13 cellular contexts compared by ENCODE assay signal in the genomic region with DNA sequence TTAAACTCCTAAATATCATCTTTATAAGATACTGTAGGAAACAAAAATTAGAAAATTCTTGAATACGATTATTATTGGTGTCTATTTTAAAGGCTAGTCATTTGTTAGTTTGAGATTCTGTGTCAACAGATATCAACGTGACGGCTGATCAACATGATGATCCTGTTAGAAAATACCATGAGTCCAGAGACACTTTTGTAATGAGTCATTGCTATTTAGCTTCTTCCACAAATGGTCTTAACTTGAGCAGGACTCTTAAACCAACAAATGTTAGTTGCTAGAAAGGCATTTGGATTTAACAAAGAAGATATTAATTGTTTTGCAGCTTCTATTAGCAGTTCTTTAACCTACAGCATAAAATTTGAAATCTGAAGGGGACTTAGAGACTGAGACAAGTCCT.
DNase-seq lines count a peak whose midpoint lies in the region; ATAC-seq and TF ChIP-seq lines count a peak whose summit lies in the region.
"Had no signal": no experiment of that assay in that cellular context is flagged by ENCODE, and none has a peak within 500 bp of the region (broad histone marks: within the 10 kb centered on the region; RNA-seq: fewer than 3 reads in every experiment).

No MANE protein-coding gene starts in this region.

- H3K27me3 ChIP-seq in fibroblast of lung (ENCODE audit: control insufficient read depth, insufficient read depth, low read length), result no peaks in the 10 kb centered on the region
- H3K27me3 ChIP-seq in transverse colon, result no peaks in the 10 kb centered on the region
- H3K27me3 ChIP-seq: pancreas had no signal

- H3K79me2 ChIP-seq in fibroblast of lung (ENCODE audit: control insufficient read depth, insufficient read depth, low read length), result no peaks in the 10 kb centered on the region

- CTCF ChIA-PET in RWPE1 (lab: Yijun Ruan, JAX), result interaction anchor here (0.6 to 0.7 kb wide), 3 partner anchors 118 to 236 kb away, joined by 3 to 4 read pairs (median 3); no protein-coding TSS in a partner anchor

- H3K27ac ChIP-seq in RWPE1, result no peak overlapping the region
- no peak overlapping the region for H3K27ac ChIP-seq in fibroblast of lung (ENCODE audit: insufficient read depth, low read length)
- H3K27ac ChIP-seq in transverse colon, result peak overlapping the region in 1 of 4 donors; percentile 38
- H3K27ac ChIP-seq: pancreas had no signal

- H3K9me3 ChIP-seq in fibroblast of lung (ENCODE audit: control insufficient read depth, insufficient read depth, low read depth, low read length) (no peaks in the 10 kb centered on the region), mucosa of descending colon (no peaks in the 10 kb centered on the region), transverse colon (no peaks in the 10 kb centered on the region)
- H3K9me3 ChIP-seq: pancreas had no signal

- no peak for TF ChIP-seq EP300 in transverse colon (IDR thresholded peaks at IDR 0.05; ENCODE audit: low read depth)

- DNase-seq in GM04504 (ENCODE audit: low read depth) (peak; percentile 52), RWPE1 (ENCODE audit: low spot score) (peak; percentile 69), fibroblast of lung (ENCODE audit: low read depth in 2 of 2) (peak; percentile 66 to 96), renal cortical epithelial cell (ENCODE audit: low read depth) (peak; percentile 96), mucosa of descending colon (no peak), transverse colon (no peak)
- DNase-seq in stimulated activated naive CD8-positive, alpha-beta T cell treated with anti-CD3 and anti-CD28 coated beads, Interleukin-15, Interleukin-2, amounts not matched to agents 100 U/mL and 50 U/mL, for 24 hours, result no peak
- DNase-seq: activated CD4-positive, alpha-beta T cell treated with anti-CD3 and anti-CD28 coated beads, Interleukin-2, amount 50 U/mL, for 1 hour; activated naive CD4-positive, alpha-beta T cell treated with anti-CD3 and anti-CD28 coated beads, Interleukin-2, amount 50 U/mL, for 16 hours; effector CD8-positive, alpha-beta T cell; islet precursor cell; pancreas had no signal

- H3K36me3 ChIP-seq in fibroblast of lung (ENCODE audit: control insufficient read depth, insufficient read depth, low read length), result no peaks in the 10 kb centered on the region
- no peaks in the 10 kb centered on the region for H3K36me3 ChIP-seq in mucosa of descending colon (ENCODE audit: low read depth)
- H3K36me3 ChIP-seq in transverse colon, result no peaks in the 10 kb centered on the region
- H3K36me3 ChIP-seq: pancreas had no signal

- POLR2A ChIA-PET in RWPE1 (lab: Yijun Ruan, JAX; ENCODE audit: low non-redundant PET), result no interaction called here

- WGBS in transverse colon (ENCODE audit: low coverage in 1 of 2), 2 donors, result 53 to 63% methylated on average over 1 to 3 of the region's 3 CpGs

- no peak overlapping the region for H3K9ac ChIP-seq in fibroblast of lung (ENCODE audit: insufficient read depth, low read length)

- no peaks in the 10 kb centered on the region for H4K20me1 ChIP-seq in fibroblast of lung (ENCODE audit: control insufficient read depth, extremely low read depth, insufficient read depth, low read length)

- in situ Hi-C loops in transverse colon (cut with MboI; ENCODE audit: low pct_ligation_motif_present in 1 of 4, low pct_unique_long_range_greater_than_20kb in 1 of 4, low sequenced_read_pairs in 3 of 4), result no loop called here

- intact Hi-C loops in mucosa of descending colon (cut with DNase I, micrococcal nuclease) (no loop called here), transverse colon (cut with DNase I; ENCODE audit: low total_unique reads) (no loop called here)

- no peak overlapping the region for H3K4me2 ChIP-seq in fibroblast of lung (ENCODE audit: extremely low read depth, insufficient read depth, low read length)

- H3K4me1 ChIP-seq in fibroblast of lung (ENCODE audit: control insufficient read depth, extremely low read depth, insufficient read depth, low read length) (peaks cover 17% of the 10 kb centered on the region), mucosa of descending colon (ENCODE audit: low read depth) (no peaks in the 10 kb centered on the region), transverse colon (peaks cover 0 to 10% (median 7%) of the 10 kb centered on the region in 4 donors)

- no peak overlapping the region for H2AFZ ChIP-seq in fibroblast of lung (ENCODE audit: low read length)

- H3K4me3 ChIP-seq in fibroblast of lung (replicated peaks in 1 of 4; ENCODE audit: control extremely low read depth in 1 of 4, insufficient read depth in 1 of 4, low read depth in 3 of 4, low read length in 4 of 4) (no peak overlapping the region), mucosa of descending colon (no peak overlapping the region), transverse colon (no peak overlapping the region)
- H3K4me3 ChIP-seq: pancreas had no signal

- no peak for TF ChIP-seq POLR2A in transverse colon (IDR thresholded peaks at IDR 0.05)

- no peak for TF ChIP-seq CTCF in RWPE1 (conservative IDR thresholded peaks at IDR 0.05; ENCODE audit: low read depth)
- TF ChIP-seq CTCF in fibroblast of lung (conservative IDR thresholded peaks at IDR 0.05 in 1 of 2, IDR thresholded peaks at IDR 0.05 in 1 of 2; ENCODE audit: low read depth in 1 of 2, low read length in 2 of 2), result no peak
- no peak for TF ChIP-seq CTCF in mucosa of descending colon (IDR thresholded peaks at IDR 0.05)
- no peak for TF ChIP-seq CTCF in transverse colon (IDR thresholded peaks at IDR 0.05)

- no peak for ATAC-seq in mucosa of descending colon
- ATAC-seq in HG03460 (IDR thresholded peaks at IDR 0.05; ENCODE audit: unreplicated experiment), result no peak
- no peak for ATAC-seq in stimulated activated naive CD8-positive, alpha-beta T cell treated with anti-CD3 and anti-CD28 coated beads, Interleukin-15, Interleukin-2, amounts not matched to agents 100 U/mL and 50 U/mL, for 24 hours
- ATAC-seq: pancreas had no signal

Comparison
In these comparisons a context has a peak if more than half of its experiments do, and no peak if none do; other contexts are left out.
1. DNase-seq: peak in GM04504 (single experiment), RWPE1 (single experiment), fibroblast of lung (2 of 2) and renal cortical epithelial cell (single experiment); none in mucosa of descending colon (0 of 3), transverse colon (single experiment) and stimulated activated naive CD8-positive, alpha-beta T cell treated with anti-CD3 and anti-CD28 coated beads, Interleukin-15, Interleukin-2, amounts not matched to agents 100 U/mL and 50 U/mL, for 24 hours (single experiment).